20 cellular contexts compared by ENCODE assay signal in genomic region chr3:98966862-98967554, GRCh38.
DNase-seq lines count a peak whose midpoint lies in the region; ATAC-seq, FAIRE-seq and TF ChIP-seq lines count a peak whose summit lies in the region.
"Had no signal": no experiment of that assay in that cellular context is flagged by ENCODE, and none has a peak within 500 bp of the region (broad histone marks: within the 10 kb centered on the region; RNA-seq: fewer than 3 reads in every experiment).

No MANE protein-coding gene starts in this region.

- H3K9me3 Mint-ChIP-seq in activated CD4-positive, alpha-beta T cell treated with anti-CD3 and anti-CD28 coated beads, Interleukin-2, amount 10 ng/mL, durations not matched to agents 24 days and 14 days: no peaks in the 10 kb centered on the region
- H3K9me3 Mint-ChIP-seq: activated naive CD8-positive, alpha-beta T cell treated with anti-CD3 and anti-CD28 coated beads, Interleukin-2, amount 50 U/mL, for 24 hours; endodermal cell; naive thymus-derived CD8-positive, alpha-beta T cell had no signal

- TF ChIP-seq POLR2A in A549 (IDR thresholded peaks at IDR 0.05; ENCODE audit: low read length) (peak; percentile 61), HCT116 (IDR thresholded peaks at IDR 0.05; ENCODE audit: borderline replicate concordance, extremely low read depth, insufficient read depth, insufficient read length) (peak; percentile 25)

- H3K9me3 ChIP-seq in A549 (no peaks in the 10 kb centered on the region), HCT116 (ENCODE audit: control insufficient read depth in 1 of 2, insufficient read depth in 1 of 2, low read depth in 1 of 2, low read length in 2 of 2) (no peaks in the 10 kb centered on the region)
- H3K9me3 ChIP-seq: gastroesophageal sphincter had no signal

- H4K20me1 ChIP-seq in HCT116 (ENCODE audit: insufficient read depth): no peaks in the 10 kb centered on the region

- H3K27me3 Mint-ChIP-seq in activated CD4-positive, alpha-beta T cell treated with anti-CD3 and anti-CD28 coated beads, Interleukin-2, amount 10 ng/mL, durations not matched to agents 24 days and 14 days: peaks cover 2% of the 10 kb centered on the region

- no peaks in the 10 kb centered on the region for H3K36me3 ChIP-seq in HCT116 (ENCODE audit: control insufficient read depth in 1 of 2, insufficient read depth in 2 of 2, low read length in 2 of 2)
- H3K36me3 ChIP-seq: gastroesophageal sphincter had no signal

- peak; percentile 78 to 93 for DNase-seq in A549 (ENCODE audit: low read depth in 1 of 2, low spot score in 1 of 2)
- DNase-seq in HCT116 (ENCODE audit: low read depth, low spot score): peak; percentile 93
- peak; percentile 60 to 70 for DNase-seq in foreskin fibroblast
- DNase-seq in ecto neural progenitor cell (ENCODE audit: low spot score): no peak
- no peak for DNase-seq in activated CD4-positive, alpha-beta T cell treated with anti-CD3 and anti-CD28 coated beads, Interleukin-2, amount 10 ng/mL, durations not matched to agents 24 days and 14 days
- DNase-seq: activated CD8-positive, alpha-beta T cell treated with anti-CD3 and anti-CD28 coated beads, Interleukin-2, amount 10 ng/mL, durations not matched to agents 7 days and 5 days; activated naive CD8-positive, alpha-beta T cell treated with anti-CD3 and anti-CD28 coated beads, Interleukin-2, amount 50 U/mL, for 24 hours; cerebellar nuclear complex; endodermal cell; GF-D8; naive thymus-derived CD8-positive, alpha-beta T cell; NCI-H1048; PC-9; stimulated activated naive CD4-positive, alpha-beta T cell treated with Interleukin-2 at 50 U/mL for 16 hours; trophoblast cell had no signal

- H3K4me1 ChIP-seq in A549 (peaks cover 82% of the 10 kb centered on the region), HCT116 (ENCODE audit: control insufficient read depth in 1 of 2, insufficient read depth in 2 of 2, low read length in 2 of 2) (peaks cover 81 to 99% of the 10 kb centered on the region in 2 experiments)
- H3K4me1 ChIP-seq: gastroesophageal sphincter had no signal

- TF ChIP-seq EP300 in A549 (IDR thresholded peaks at IDR 0.05): no peak

- H2AFZ ChIP-seq in HCT116 (ENCODE audit: low read depth, low read length, poor library complexity, severe bottlenecking): no peak overlapping the region
- H2AFZ ChIP-seq: PC-9 had no signal

- 5% methylated on average over 4 of the region's 4 CpGs for WGBS in A549 (ENCODE audit: missing lambda C conversion rate)

- FAIRE-seq in A549 (lab: Jason Lieb, UNC): peak; percentile 98

- peaks cover 2% of the 10 kb centered on the region for H3K4me1 Mint-ChIP-seq in activated CD4-positive, alpha-beta T cell treated with anti-CD3 and anti-CD28 coated beads, Interleukin-2, amount 10 ng/mL, durations not matched to agents 24 days and 14 days
- H3K4me1 Mint-ChIP-seq: endodermal cell; naive thymus-derived CD8-positive, alpha-beta T cell had no signal

- H3K4me2 ChIP-seq in A549: peak overlapping the region; percentile 78
- H3K4me2 ChIP-seq in HCT116 (ENCODE audit: low read length): peak overlapping the region; percentile 85
- H3K4me2 ChIP-seq: PC-9 had no signal

- H3K79me2 ChIP-seq in HCT116 (ENCODE audit: insufficient read depth, low read length): peaks cover 80% of the 10 kb centered on the region

- no peaks in the 10 kb centered on the region for H3K36me3 Mint-ChIP-seq in activated CD4-positive, alpha-beta T cell treated with anti-CD3 and anti-CD28 coated beads, Interleukin-2, amount 10 ng/mL, durations not matched to agents 24 days and 14 days (ENCODE audit: low read depth)
- H3K36me3 Mint-ChIP-seq: naive thymus-derived CD8-positive, alpha-beta T cell had no signal

- intact Hi-C loops in HCT116 (cut with micrococcal nuclease): no loop called here
- intact Hi-C loops in activated CD4-positive, alpha-beta T cell treated with anti-CD3 and anti-CD28 coated beads, Interleukin-2, amount 10 ng/mL, durations not matched to agents 24 days and 14 days (cut with micrococcal nuclease): no loop called here

- TF ChIP-seq RAD21 in A549 (conservative IDR thresholded peaks at IDR 0.05 in 1 of 2, IDR thresholded peaks at IDR 0.05 in 1 of 2) (peak; percentile 21 to 36; a peak in 2 of 5 replicates), HCT116 (IDR thresholded peaks at IDR 0.05; ENCODE audit: low read depth) (no peak)

- H3K9me2 ChIP-seq in HCT116 (ENCODE audit: insufficient read depth): no peaks in the 10 kb centered on the region

- POLR2A ChIA-PET in A549 (lab: Yijun Ruan, JAX) (interaction anchor here (0.6 to 4.9 kb wide), 16 partner anchors 12 to 81 kb away, joined by 3 to 91 read pairs (median 6); partner anchors contain the start of gene DCBLD2), HCT116 (lab: Charles Lee) (interaction anchor here (0.6 to 12.1 kb wide), 12 partner anchors 11 to 82 kb away, joined by 3 to 310 read pairs (median 5); partner anchors contain the start of gene DCBLD2)

- H3K27ac ChIP-seq in A549 (peak overlapping the region; percentile 96 to 97), HCT116 (ENCODE audit: low read depth, low read length) (peak overlapping the region; percentile 97)
- H3K27ac ChIP-seq: gastroesophageal sphincter, PC-9, VCaP had no signal

- H3K27ac Mint-ChIP-seq in activated CD4-positive, alpha-beta T cell treated with anti-CD3 and anti-CD28 coated beads, Interleukin-2, amount 10 ng/mL, durations not matched to agents 24 days and 14 days: no peak overlapping the region
- H3K27ac Mint-ChIP-seq: activated CD8-positive, alpha-beta T cell treated with anti-CD3 and anti-CD28 coated beads, Interleukin-2, amount 10 ng/mL, durations not matched to agents 7 days and 5 days; activated naive CD8-positive, alpha-beta T cell treated with anti-CD3 and anti-CD28 coated beads, Interleukin-2, amount 50 U/mL, for 24 hours; endodermal cell had no signal

- H3K4me3 Mint-ChIP-seq in activated CD4-positive, alpha-beta T cell treated with anti-CD3 and anti-CD28 coated beads, Interleukin-2, amount 10 ng/mL, durations not matched to agents 24 days and 14 days: no peak overlapping the region
- H3K4me3 Mint-ChIP-seq: activated CD8-positive, alpha-beta T cell treated with anti-CD3 and anti-CD28 coated beads, Interleukin-2, amount 10 ng/mL, durations not matched to agents 7 days and 5 days; activated naive CD8-positive, alpha-beta T cell treated with anti-CD3 and anti-CD28 coated beads, Interleukin-2, amount 50 U/mL, for 24 hours; endodermal cell; naive thymus-derived CD8-positive, alpha-beta T cell had no signal

- peak; percentile 78 to 83 for ATAC-seq in A549
- peak; percentile 53 for ATAC-seq in HCT116
- ATAC-seq in SK-N-SH treated with all-trans-retinoic acid at 6 μM for 48 hours: peak; percentile 5
- no peak for ATAC-seq in GM19452 (IDR thresholded peaks at IDR 0.05; ENCODE audit: unreplicated experiment)
- no peak for ATAC-seq in GM18870 (IDR thresholded peaks at IDR 0.05; ENCODE audit: unreplicated experiment)
- ATAC-seq: activated CD8-positive, alpha-beta T cell treated with anti-CD3 and anti-CD28 coated beads, Interleukin-2, amount 10 ng/mL, durations not matched to agents 7 days and 5 days; activated naive CD8-positive, alpha-beta T cell treated with anti-CD3 and anti-CD28 coated beads, Interleukin-2, amount 50 U/mL, for 24 hours; gastroesophageal sphincter; naive thymus-derived CD8-positive, alpha-beta T cell had no signal

- RAD21 ChIA-PET in HCT116 (lab: Charles Lee; ENCODE audit: low non-redundant PET in 1 of 2, low total read pairs in 2 of 2, uncharacterized antibody in 2 of 2, unreplicated experiment in 2 of 2): no interaction called here

- peak overlapping the region; percentile 55 for H3K4me3 ChIP-seq in A549
- peak overlapping the region; percentile 54 to 60 for H3K4me3 ChIP-seq in HCT116 (replicated peaks in 1 of 2; ENCODE audit: low read depth in 1 of 2, low read length in 2 of 2)
- no peak overlapping the region for H3K4me3 ChIP-seq in foreskin fibroblast (ENCODE audit: low read depth in 1 of 2, low read length in 2 of 2)
- H3K4me3 ChIP-seq: gastroesophageal sphincter, PC-9 had no signal

- TF ChIP-seq CTCF in A549 (IDR thresholded peaks at IDR 0.05) (no peak), HCT116 (IDR thresholded peaks at IDR 0.05 in 2 of 3, conservative IDR thresholded peaks at IDR 0.05 in 1 of 3; ENCODE audit: borderline replicate concordance in 1 of 3, insufficient read depth in 1 of 3, low read depth in 2 of 3, low read length in 2 of 3) (no peak), foreskin fibroblast (IDR thresholded peaks at IDR 0.05; ENCODE audit: low read depth, low read length) (no peak)

- peak overlapping the region; percentile 78 for H3K9ac ChIP-seq in HCT116 (ENCODE audit: low read length)

- H3K27me3 ChIP-seq in HCT116 (ENCODE audit: insufficient read depth, low read length): no peaks in the 10 kb centered on the region
- H3K27me3 ChIP-seq: gastroesophageal sphincter had no signal

- TSS peak; percentile 73 for BruUV-seq in HCT116 (replicated peaks; lab: Mats Ljungman, UMichigan)

- CTCF ChIA-PET in A549 (lab: Yijun Ruan, JAX): interaction anchor here (1.0 to 1.4 kb wide), 3 partner anchors 12 to 83 kb away, joined by 3 read pairs; no protein-coding TSS in a partner anchor
- CTCF ChIA-PET in HCT116 (lab: Charles Lee): interaction anchor here (1.7 kb wide), 1 partner anchor 65 kb away, joined by 4 read pairs; no protein-coding TSS in a partner anchor

TF ChIP-seq in A549, 52 proteins besides CTCF, POLR2A, EP300 and RAD21 (continues in another document):
- no peak for TF ChIP-seq HOXA7 (CRISPR knock-in tag; IDR thresholded peaks at IDR 0.05)
- no peak for TF ChIP-seq PHF8 (IDR thresholded peaks at IDR 0.05; ENCODE audit: borderline replicate concordance, low read depth)
- no peak for TF ChIP-seq SREBF2 (IDR thresholded peaks at IDR 0.05)
- no peak for TF ChIP-seq HOXB13 (CRISPR knock-in tag; IDR thresholded peaks at IDR 0.05; ENCODE audit: low read depth)

TF ChIP-seq in HCT116, 20 proteins besides CTCF, POLR2A, EP300 and RAD21 (continues in another document):
- peak; percentile 70 for TF ChIP-seq TCF7L2 (IDR thresholded peaks at IDR 0.05; ENCODE audit: borderline replicate concordance, extremely low read depth, insufficient read depth, insufficient read length)
- TF ChIP-seq ZNF274 (IDR thresholded peaks at IDR 0.05; ENCODE audit: low read depth, low read length): no peak
- TF ChIP-seq CBX3 (IDR thresholded peaks at IDR 0.05; ENCODE audit: low read depth): peak; percentile 61; the same call in 1 of the 2 replicates
- TF ChIP-seq POLR2AphosphoS5 (IDR thresholded peaks at IDR 0.05; ENCODE audit: low read depth, low read length): peak; percentile 98
- TF ChIP-seq CEBPB (IDR thresholded peaks at IDR 0.05; ENCODE audit: low read depth): no peak; the same call in 1 of the 2 replicates
- TF ChIP-seq EGR1 (IDR thresholded peaks at IDR 0.05; ENCODE audit: low read depth): no peak

TF ChIP-seq in SK-N-SH treated with all-trans-retinoic acid at 6 μM for 48 hours, 23 proteins besides CTCF, POLR2A, EP300 and RAD21 (continues in another document):
- peak; percentile 91 for TF ChIP-seq ZFP30 (CRISPR knock-in tag; IDR thresholded peaks at IDR 0.05)

Comparison
In these comparisons a context has a peak if more than half of its experiments do, and no peak if none do; other contexts are left out.
1. ATAC-seq: peak in A549 (2 of 2), HCT116 (single experiment) and SK-N-SH treated with all-trans-retinoic acid at 6 μM for 48 hours (single experiment); none in GM19452 (single experiment) and GM18870 (single experiment).
2. DNase-seq: peak in A549 (2 of 2), HCT116 (single experiment) and foreskin fibroblast (2 of 2); none in ecto neural progenitor cell (single experiment) and activated CD4-positive, alpha-beta T cell treated with anti-CD3 and anti-CD28 coated beads, Interleukin-2, amount 10 ng/mL, durations not matched to agents 24 days and 14 days (single experiment).
3. H3K4me3 ChIP-seq: peak in A549 (single experiment) and HCT116 (2 of 2); none in foreskin fibroblast (0 of 2).
4. Of the 6 proteins assayed by ChIP-seq in both A549 and HCT116: peak only in A549: RAD21; only in HCT116: none; in both: MAX and POLR2A; in neither: 3.